16 cellular contexts compared by ENCODE assay signal in the genomic region with DNA sequence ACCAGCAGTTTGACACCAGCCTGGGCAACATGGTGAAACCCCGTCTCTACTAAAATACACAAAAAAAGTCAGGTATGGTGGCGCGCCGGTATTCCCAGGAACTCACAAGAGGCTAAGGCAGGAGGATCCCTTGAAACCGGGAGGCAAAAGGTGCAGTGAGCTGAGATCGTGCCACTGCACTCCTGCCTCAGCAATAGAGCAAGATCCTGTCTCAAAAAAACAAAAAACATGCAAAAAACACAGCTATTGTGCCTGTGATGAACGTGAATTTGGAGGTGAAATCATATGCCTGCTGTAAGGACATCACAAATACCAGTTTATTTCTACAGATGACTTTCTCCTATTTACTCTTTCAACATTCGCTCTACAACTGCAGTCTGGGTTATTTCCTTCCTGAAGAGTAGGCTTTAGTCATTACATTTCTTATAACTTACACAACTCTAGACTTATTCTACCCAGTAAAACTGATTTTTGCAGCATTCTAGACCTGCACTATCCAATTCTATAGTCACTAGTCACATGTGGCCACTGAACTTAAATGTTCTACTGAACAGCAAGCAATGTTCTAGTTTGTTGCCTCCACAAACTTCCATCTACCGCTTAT. TPM values are rescaled to one million over a fixed set of nuclear protein-coding genes. Genes with fewer than 3 reads are reported as not detected.
DNase-seq lines count a peak whose midpoint lies in the region; ATAC-seq and TF ChIP-seq lines count a peak whose summit lies in the region.
"Had no signal": no experiment of that assay in that cellular context is flagged by ENCODE, and none has a peak within 500 bp of the region (broad histone marks: within the 10 kb centered on the region; RNA-seq: fewer than 3 reads in every experiment).

No MANE protein-coding gene starts in this region.

- H3K36me3 Mint-ChIP-seq in GM23338 (ENCODE audit: low read depth) = peaks cover 94% of the 10 kb centered on the region
- H3K36me3 Mint-ChIP-seq in naive thymus-derived CD8-positive, alpha-beta T cell = peaks cover 3 to 93% (median 14%) of the 10 kb centered on the region in 3 donors

- no peak overlapping the region; the same call in 1 of the 2 replicates for H3K27ac Mint-ChIP-seq in GM23338
- H3K27ac Mint-ChIP-seq in naive thymus-derived CD8-positive, alpha-beta T cell = peak overlapping the region in 9 of 10 donors; percentile 41 to 91 (median 79)

- no peaks in the 10 kb centered on the region for H3K27me3 ChIP-seq in GM23338 (ENCODE audit: insufficient read depth)

- no peak overlapping the region for H3K4me3 Mint-ChIP-seq in GM23338
- peak overlapping the region in 8 of 10 donors; percentile 1 to 66 (median 52) for H3K4me3 Mint-ChIP-seq in naive thymus-derived CD8-positive, alpha-beta T cell
- H3K4me3 Mint-ChIP-seq: naive B cell had no signal

- peaks cover 30% of the 10 kb centered on the region for H3F3A ChIP-seq in GM23338 (replicated peaks; ENCODE audit: low read depth)

- TF ChIP-seq CTCF in C4-2B (conservative IDR thresholded peaks at IDR 0.05) (no peak), GM23338 (conservative IDR thresholded peaks at IDR 0.05; ENCODE audit: low read depth in 2 of 2) (no peak)

- TF ChIP-seq POLR2A in GM18505 (IDR thresholded peaks at IDR 0.05; ENCODE audit: borderline replicate concordance, extremely low read depth, insufficient read depth, insufficient read length) = no peak

- H3K36me3 ChIP-seq in GM23338 (ENCODE audit: insufficient read depth) = peaks cover 77% of the 10 kb centered on the region

- H3K79me2 ChIP-seq in GM23338 (replicated peaks; ENCODE audit: insufficient read depth) = peaks cover 100% of the 10 kb centered on the region

- no peak overlapping the region for H3K4me2 ChIP-seq in GM23338

- no peaks in the 10 kb centered on the region for H3K9me2 ChIP-seq in GM23338 (ENCODE audit: insufficient read depth)

- POLR2A ChIA-PET in naive thymus-derived CD8-positive, alpha-beta T cell (lab: Charles Lee) = interaction anchor here (0.6 to 1.4 kb wide), 6 partner anchors 7 to 123 kb away, joined by 3 to 5 read pairs (median 4); no protein-coding TSS in a partner anchor

- no peak for ATAC-seq in GM23338
- ATAC-seq in naive thymus-derived CD8-positive, alpha-beta T cell = peak in 1 of 2 donors; percentile 22
- no peak for ATAC-seq in GM18505 (IDR thresholded peaks at IDR 0.05; ENCODE audit: unreplicated experiment)
- ATAC-seq in HG03135 (IDR thresholded peaks at IDR 0.05; ENCODE audit: unreplicated experiment) = no peak
- ATAC-seq: left cardiac atrium, Panc1 had no signal

- peaks cover 98% of the 10 kb centered on the region for H4K20me1 ChIP-seq in GM23338 (replicated peaks; ENCODE audit: insufficient read depth)

- H3K27ac ChIP-seq in C4-2B = peak overlapping the region; percentile 22; the same call in 1 of the 2 replicates
- 0 out of 2 replicates have a peak overlapping the region, but pooled peaks have one; percentile 20 for H3K27ac ChIP-seq in GM23338 (ENCODE audit: low read depth)

- H3K9me3 Mint-ChIP-seq in GM23338 = no peaks in the 10 kb centered on the region; the same call in 2 of the 3 replicates
- no peaks in the 10 kb centered on the region for H3K9me3 Mint-ChIP-seq in naive thymus-derived CD8-positive, alpha-beta T cell
- H3K9me3 Mint-ChIP-seq: naive B cell had no signal

- DNase-seq in GM23338 (ENCODE audit: low spot score) = no peak
- peak; percentile 73 for DNase-seq in amniotic epithelial cell (ENCODE audit: low read depth)
- DNase-seq in naive thymus-derived CD8-positive, alpha-beta T cell = no peak
- no peak for DNase-seq in NCI-H1417 treated with DMSO at 0.1 percent for 48 hours (lab: John Stamatoyannopoulos, UW)
- no peak for DNase-seq in amniotic stem cell (lab: John Stamatoyannopoulos, UW)
- DNase-seq: activated CD4-positive, alpha-beta T cell treated with anti-CD3 and anti-CD28 coated beads, Interleukin-2, amount 50 U/mL, for 4 hours; anterior cingulate cortex; effector CD4-positive, alpha-beta T cell; left cardiac atrium; naive B cell; NCI-H1092 treated with DMSO at 0.1 percent for 48 hours; NCI-H510A had no signal

- H2AFZ ChIP-seq in GM23338 = no peak overlapping the region

- peaks cover 6% of the 10 kb centered on the region for H3K27me3 Mint-ChIP-seq in GM23338 (ENCODE audit: insufficient read depth, low read depth, poor library complexity)
- H3K27me3 Mint-ChIP-seq in naive thymus-derived CD8-positive, alpha-beta T cell = no peaks in the 10 kb centered on the region
- H3K27me3 Mint-ChIP-seq: naive B cell had no signal

- no peak overlapping the region for H3K4me3 ChIP-seq in GM23338

- H3K4me1 ChIP-seq in GM23338 (ENCODE audit: insufficient read depth) = peaks cover 26% of the 10 kb centered on the region

- H3K4me1 Mint-ChIP-seq in GM23338 = peaks cover 41% of the 10 kb centered on the region
- H3K4me1 Mint-ChIP-seq in naive thymus-derived CD8-positive, alpha-beta T cell = peaks cover 36 to 84% (median 68%) of the 10 kb centered on the region in 4 donors

TF ChIP-seq in GM23338, 12 proteins besides CTCF, POLR2A, EP300 and RAD21 (continues in another document):
- TF ChIP-seq CREB1 (CRISPR knock-in tag; IDR thresholded peaks at IDR 0.05; ENCODE audit: low read depth) = no peak
- TF ChIP-seq, protein P1, sequence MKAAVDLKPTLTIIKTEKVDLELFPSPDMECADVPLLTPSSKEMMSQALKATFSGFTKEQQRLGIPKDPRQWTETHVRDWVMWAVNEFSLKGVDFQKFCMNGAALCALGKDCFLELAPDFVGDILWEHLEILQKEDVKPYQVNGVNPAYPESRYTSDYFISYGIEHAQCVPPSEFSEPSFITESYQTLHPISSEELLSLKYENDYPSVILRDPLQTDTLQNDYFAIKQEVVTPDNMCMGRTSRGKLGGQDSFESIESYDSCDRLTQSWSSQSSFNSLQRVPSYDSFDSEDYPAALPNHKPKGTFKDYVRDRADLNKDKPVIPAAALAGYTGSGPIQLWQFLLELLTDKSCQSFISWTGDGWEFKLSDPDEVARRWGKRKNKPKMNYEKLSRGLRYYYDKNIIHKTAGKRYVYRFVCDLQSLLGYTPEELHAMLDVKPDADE (IDR thresholded peaks at IDR 0.05) = no peak
- TF ChIP-seq REST (IDR thresholded peaks at IDR 0.05; ENCODE audit: unreplicated experiment) = no peak
- no peak for TF ChIP-seq STAT1 (IDR thresholded peaks at IDR 0.05; ENCODE audit: unreplicated experiment)
- TF ChIP-seq POLR2AphosphoS5 (IDR thresholded peaks at IDR 0.05; ENCODE audit: low read depth) = no peak
- TF ChIP-seq EZH2 (IDR thresholded peaks at IDR 0.05; ENCODE audit: low read depth, unreplicated experiment) = no peak

RNA-seq across cellular contexts. Expression of gene HNRNPC, which starts 48.3 kb away (rescaled TPM):
- 1,259 and 1,323 TPM in 2 replicates for total RNA-seq in GM23338 (2014; rRNA removed; shearing (Covaris generic))
- 1,257 and 1,296 TPM in 2 replicates for polyA plus RNA-seq in GM23338 (2016; fragmentation: Nextera tagmentation; extraction: Ambion mirVana)
- 100 to 1,000 TPM; 569 to 584 TPM for total RNA-seq in naive thymus-derived CD8-positive, alpha-beta T cell
- polyA plus RNA-seq in naive thymus-derived CD8-positive, alpha-beta T cell = 100 to 1,000 TPM; 795 to 893 (median 875) TPM

RNA-seq across cellular contexts. Expression of gene RPGRIP1, which starts 58.9 kb away (rescaled TPM):
- total RNA-seq in GM23338 (2014; rRNA removed; shearing (Covaris generic)) = 0.93 and 1.6 TPM in 2 replicates
- 0.24 and 0.26 TPM in 2 replicates for polyA plus RNA-seq in GM23338 (2016; fragmentation: Nextera tagmentation; extraction: Ambion mirVana)
- not detected for total RNA-seq in naive thymus-derived CD8-positive, alpha-beta T cell
- under 1 TPM in 1 of 3 donors, not detected in 2; 0.09 TPM for polyA plus RNA-seq in naive thymus-derived CD8-positive, alpha-beta T cell
